ENCODE assay signal across 9 cellular contexts in the genomic region with DNA sequence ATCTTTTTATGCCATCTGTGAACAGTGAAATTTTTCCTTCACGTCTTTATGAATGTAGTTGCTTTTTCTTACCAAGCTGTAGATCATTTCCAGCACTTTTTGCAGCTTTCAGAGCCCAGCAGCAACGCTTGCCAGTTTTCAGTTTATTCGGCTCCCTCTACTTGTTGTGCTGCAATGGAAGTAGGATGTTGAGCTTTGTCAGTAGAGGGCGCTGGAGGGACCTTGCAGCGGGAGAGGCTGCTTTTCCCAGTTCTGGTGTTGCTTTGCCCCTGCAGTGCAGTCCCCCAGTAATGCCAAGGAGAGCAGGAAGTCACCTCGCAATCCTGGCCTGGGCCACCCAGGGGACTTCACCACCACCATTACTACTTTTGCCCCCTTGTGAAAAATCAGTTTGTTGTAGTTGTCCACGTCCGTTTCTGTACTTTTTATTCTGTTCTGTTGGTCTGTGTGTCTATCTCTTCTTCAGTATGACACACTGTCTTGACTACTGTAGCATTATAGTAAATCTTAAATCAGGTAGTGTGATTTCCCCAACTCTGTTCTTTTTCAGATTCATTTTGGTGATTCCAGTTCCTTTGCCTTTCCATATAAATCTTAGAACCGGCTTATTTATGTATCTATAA. TPM values are rescaled to one million over a fixed set of nuclear protein-coding genes. Genes with fewer than 3 reads are reported as not detected.
DNase-seq lines count a peak whose midpoint lies in the region; ATAC-seq, FAIRE-seq and TF ChIP-seq lines count a peak whose summit lies in the region.
"Had no signal": no experiment of that assay in that cellular context is flagged by ENCODE, and none has a peak within 500 bp of the region (broad histone marks: within the 10 kb centered on the region; RNA-seq: fewer than 3 reads in every experiment).

No MANE protein-coding gene starts in this region.

- no peak for TF ChIP-seq EP300 in transverse colon (IDR thresholded peaks at IDR 0.05; ENCODE audit: low read depth)

- intact Hi-C loops in lower lobe of right lung (cut with DNase I) (no loop called here), transverse colon (cut with DNase I; ENCODE audit: low total_unique reads) (no loop called here)

- no peak for TF ChIP-seq POLR2A in transverse colon (IDR thresholded peaks at IDR 0.05)

- in situ Hi-C loops in transverse colon (cut with MboI; ENCODE audit: low pct_ligation_motif_present in 1 of 4, low pct_unique_long_range_greater_than_20kb in 1 of 4, low sequenced_read_pairs in 3 of 4): no loop called here

- H3K4me3 ChIP-seq in lower lobe of right lung (no peak overlapping the region), transverse colon (no peak overlapping the region)

- DNase-seq in DMS153 (lab: John Stamatoyannopoulos, UW) (peak; percentile 1), HTR-8/SVneo (ENCODE audit: insufficient read length, low spot score) (peak; percentile 21), T-helper 1 cell (peak; percentile 8 to 46 (median 28)), cerebellum (ENCODE audit: low spot score) (peak; percentile 7), lower lobe of right lung (no peak), transverse colon (peak; percentile 55), RCC 7860 (ENCODE audit: low spot score) (no peak), cortex of kidney (lab: John Stamatoyannopoulos, UW) (no peak)

- TF ChIP-seq CTCF in lower lobe of right lung (IDR thresholded peaks at IDR 0.05) (peak; percentile 47), transverse colon (IDR thresholded peaks at IDR 0.05) (peak; percentile 42 to 49 (median 48))

- H3K9me3 ChIP-seq in lower lobe of right lung: no peaks in the 10 kb centered on the region
- H3K9me3 ChIP-seq in transverse colon: no peaks in the 10 kb centered on the region

- ATAC-seq in lower lobe of right lung: peak in 1 of 2 donors; percentile 58

- H3K36me3 ChIP-seq in lower lobe of right lung: peaks cover 21% of the 10 kb centered on the region
- H3K36me3 ChIP-seq in transverse colon: no peaks in the 10 kb centered on the region

- H3K27me3 ChIP-seq in lower lobe of right lung (ENCODE audit: low read depth) (no peaks in the 10 kb centered on the region), transverse colon (no peaks in the 10 kb centered on the region)

- H3K4me1 ChIP-seq in lower lobe of right lung (no peaks in the 10 kb centered on the region), transverse colon (peaks cover 0 to 3% (median 0%) of the 10 kb centered on the region in 4 donors)

- H3K27ac ChIP-seq in lower lobe of right lung (no peak overlapping the region), transverse colon (no peak overlapping the region)

- WGBS in transverse colon (ENCODE audit: low coverage in 1 of 2), 2 donors: 33 to 40% methylated on average over 7 to 9 of the region's 9 CpGs

- no peak for FAIRE-seq in HTR-8/SVneo (lab: Jason Lieb, UNC)
- no peak for FAIRE-seq in RCC 7860 (lab: Jason Lieb, UNC)
- FAIRE-seq: TTC549 had no signal

RNA-seq across cellular contexts. Expression of a gene that starts 21.8 kb away (rescaled TPM):
- total RNA-seq in cerebellum: 3.4 TPM
- total RNA-seq in lower lobe of right lung: 6.9 TPM
- total RNA-seq in transverse colon: 10 to 100 TPM in 1 of 4 donors, 1 to 10 TPM in 2, not detected in 1; 1.4 to 11.7 (median 9.1) TPM

RNA-seq across cellular contexts. Expression of a gene that starts 21.8 kb away (rescaled TPM):
- total RNA-seq in cerebellum: 7.4 TPM
- total RNA-seq in lower lobe of right lung: 13.2 TPM
- total RNA-seq in transverse colon: 10 to 100 TPM in 1 of 4 donors, 1 to 10 TPM in 3; 1.6 to 12.9 (median 7.1) TPM

RNA-seq across cellular contexts. Expression of a gene that starts 22.2 kb away (rescaled TPM):
- 13.1 TPM for total RNA-seq in cerebellum
- total RNA-seq in lower lobe of right lung: 17.3 TPM
- 10 to 100 TPM; 17.3 to 34.2 (median 19.1) TPM for total RNA-seq in transverse colon

RNA-seq across cellular contexts. Expression of a gene that starts 22.5 kb away (rescaled TPM):
- total RNA-seq in cerebellum (20.6 TPM), lower lobe of right lung (79.7 TPM), transverse colon (10 to 100 TPM in 3 of 4 donors, 1 to 10 TPM in 1; 7.8 to 42.9 (median 32.9) TPM)

RNA-seq across cellular contexts. Expression of a gene that starts 26.6 kb away (rescaled TPM):
- total RNA-seq in cerebellum (5.8 TPM), lower lobe of right lung (37.5 TPM), transverse colon (1 to 10 TPM; 1.2 to 4.5 (median 4.0) TPM)

Comparison
In these comparisons a context has a peak if more than half of its experiments do, and no peak if none do; other contexts are left out.
1. DNase-seq: peak in DMS153 (single experiment), HTR-8/SVneo (single experiment), T-helper 1 cell (5 of 5), cerebellum (single experiment) and transverse colon (single experiment); none in lower lobe of right lung (single experiment), RCC 7860 (single experiment) and cortex of kidney (single experiment).